In genomic region chr12:57181072-57181471, GRCh38 we compare ENCODE assay signal across 18 cellular contexts. TPM values are rescaled to one million over a fixed set of nuclear protein-coding genes. Genes with fewer than 3 reads are reported as not detected.
DNase-seq lines count a peak whose midpoint lies in the region; ATAC-seq and TF ChIP-seq lines count a peak whose summit lies in the region.
"Had no signal": no experiment of that assay in that cellular context is flagged by ENCODE, and none has a peak within 500 bp of the region (broad histone marks: within the 10 kb centered on the region; RNA-seq: fewer than 3 reads in every experiment).

No MANE protein-coding gene starts in this region.

- no peak overlapping the region for H2BK15ac ChIP-seq in H9 (ENCODE audit: low read depth, low read length)

- H3K79me2 ChIP-seq in H9 (ENCODE audit: insufficient read depth, low read length) (no peaks in the 10 kb centered on the region), osteoblast (ENCODE audit: insufficient read depth, low read length) (peaks cover 83% of the 10 kb centered on the region)

- H2BK5ac ChIP-seq in H9 (ENCODE audit: insufficient read length, low read length): no peak overlapping the region

- H3K4me3 Mint-ChIP-seq in H9: no peak overlapping the region
- H3K4me3 Mint-ChIP-seq: CD4-positive, alpha-beta T cell; IgD-negative memory B cell had no signal

- no peak overlapping the region for H4K91ac ChIP-seq in H9 (ENCODE audit: insufficient read length, low read depth, low read length)

- H2BK20ac ChIP-seq in H9 (ENCODE audit: low read depth, low read length, poor library complexity, severe bottlenecking): no peak overlapping the region

- no peaks in the 10 kb centered on the region for H3K27me3 ChIP-seq in H9 (ENCODE audit: insufficient read depth, low read length)
- no peaks in the 10 kb centered on the region for H3K27me3 ChIP-seq in esophagus squamous epithelium
- H3K27me3 ChIP-seq in osteoblast (ENCODE audit: insufficient read depth, low read length): no peaks in the 10 kb centered on the region
- no peaks in the 10 kb centered on the region for H3K27me3 ChIP-seq in vagina
- H3K27me3 ChIP-seq: BLaER1 treated with 17β-estradiol and CSF1 and Interleukin-3, amounts not matched to agents 10 nM and 100 nM had no signal

- H3K79me1 ChIP-seq in H9 (ENCODE audit: insufficient read depth, low read depth, low read length, poor library complexity, severe bottlenecking): no peaks in the 10 kb centered on the region

- no peak overlapping the region for H2AK5ac ChIP-seq in H9 (ENCODE audit: insufficient read length, low read length)

- peak overlapping the region in 2 of 3 experiments; percentile 30 to 32; a peak in 2 of 7 replicates for H3K27ac Mint-ChIP-seq in H9
- H3K27ac Mint-ChIP-seq: CD4-positive, alpha-beta T cell had no signal

- no peaks in the 10 kb centered on the region for H3K27me3 Mint-ChIP-seq in H9 (ENCODE audit: low read depth)
- H3K27me3 Mint-ChIP-seq: CD4-positive, alpha-beta T cell had no signal

- H3K9me3 ChIP-seq in H9 (ENCODE audit: control insufficient read depth, low read depth, low read length) (no peaks in the 10 kb centered on the region), esophagus squamous epithelium (no peaks in the 10 kb centered on the region), osteoblast (ENCODE audit: low read depth, low read length) (no peaks in the 10 kb centered on the region), vagina (no peaks in the 10 kb centered on the region)
- H3K9me3 ChIP-seq: BLaER1 treated with 17β-estradiol and CSF1 and Interleukin-3, amounts not matched to agents 10 nM and 100 nM; SK-N-SH had no signal

- ATAC-seq in GM21723 (IDR thresholded peaks at IDR 0.05; ENCODE audit: unreplicated experiment) (no peak), HG02840 (IDR thresholded peaks at IDR 0.05; ENCODE audit: low FRiP score, unreplicated experiment) (no peak)

- H4K20me1 ChIP-seq in H9 (ENCODE audit: control insufficient read depth, insufficient read depth, insufficient read length) (no peaks in the 10 kb centered on the region), osteoblast (ENCODE audit: insufficient read depth, low read length) (peaks cover 60% of the 10 kb centered on the region)

- no peak overlapping the region for H3K14ac ChIP-seq in H9 (ENCODE audit: insufficient read depth, low read length)

- TF ChIP-seq POLR2A in esophagus squamous epithelium (IDR thresholded peaks at IDR 0.05) (no peak), vagina (IDR thresholded peaks at IDR 0.05) (no peak)

- H3K4me2 ChIP-seq in H9 (ENCODE audit: insufficient read depth, insufficient read length, low read length) (no peak overlapping the region), osteoblast (ENCODE audit: insufficient read depth, low read length) (no peak overlapping the region)
- H3K4me2 ChIP-seq: BLaER1 treated with 17β-estradiol and CSF1 and Interleukin-3, amounts not matched to agents 10 nM and 100 nM; KMS-11; SK-N-SH had no signal

- H3K9ac ChIP-seq in H9 (ENCODE audit: extremely low read depth, insufficient read length, low read length): no peak overlapping the region
- H3K9ac ChIP-seq: KMS-11, SK-N-SH had no signal

- no peak overlapping the region for H3K56ac ChIP-seq in H9 (ENCODE audit: insufficient read length, low read depth, low read length)

- no peak overlapping the region for H2AFZ ChIP-seq in H9 (ENCODE audit: low read length)
- H2AFZ ChIP-seq in osteoblast (ENCODE audit: low read length): no peak overlapping the region

- no peak overlapping the region for H3K18ac ChIP-seq in H9 (ENCODE audit: insufficient read length, low read depth, low read length)

- H3T11ph ChIP-seq in H9 (ENCODE audit: low read length): no peak overlapping the region

- H3K4me1 ChIP-seq in H9 (ENCODE audit: insufficient read depth, low read length): no peaks in the 10 kb centered on the region
- H3K4me1 ChIP-seq in esophagus squamous epithelium: peaks cover 10 to 73% (median 25%) of the 10 kb centered on the region in 3 donors
- peaks cover 3% of the 10 kb centered on the region for H3K4me1 ChIP-seq in osteoblast (ENCODE audit: insufficient read depth, low read length)
- peaks cover 41% of the 10 kb centered on the region for H3K4me1 ChIP-seq in vagina

- TF ChIP-seq CTCF in H9 (conservative IDR thresholded peaks at IDR 0.05): no peak
- TF ChIP-seq CTCF in esophagus squamous epithelium (IDR thresholded peaks at IDR 0.05): no peak
- TF ChIP-seq CTCF in osteoblast (IDR thresholded peaks at IDR 0.05; ENCODE audit: extremely low read depth, low read depth, low read length): no peak
- TF ChIP-seq CTCF in vagina (IDR thresholded peaks at IDR 0.05): no peak

- H3K9me3 Mint-ChIP-seq in H9: no peaks in the 10 kb centered on the region
- H3K9me3 Mint-ChIP-seq: CD4-positive, alpha-beta T cell; IgD-negative memory B cell had no signal

- DNase-seq in H9 (no peak), esophagus squamous epithelium (lab: John Stamatoyannopoulos, UW) (no peak), osteoblast (ENCODE audit: insufficient read length, low spot score, missing footprints) (peak; percentile 61), vagina (ENCODE audit: extremely low spot score in 2 of 2) (no peak)
- no peak for DNase-seq in stimulated activated CD4-positive, alpha-beta T cell treated with anti-CD3 and anti-CD28 coated beads, Interleukin-4, amount 100 ng/mL, for 1 hour
- DNase-seq: CD4-positive, alpha-beta T cell; MM.1S; NCI-H2029; NCI-H446; NCI-H524 treated with DMSO at 0.1 percent for 48 hours; NCI-H774; SK-N-SH had no signal

- intact Hi-C loops in esophagus squamous epithelium (cut with DNase I): no loop called here
- intact Hi-C loops in vagina (cut with DNase I): no loop called here

- H3K4me1 Mint-ChIP-seq in H9: peaks cover 4 to 5% of the 10 kb centered on the region in 2 experiments

- no peak overlapping the region for H3K4me3 ChIP-seq in esophagus squamous epithelium
- no peak overlapping the region for H3K4me3 ChIP-seq in osteoblast (ENCODE audit: insufficient read depth, low read length)
- no peak overlapping the region for H3K4me3 ChIP-seq in vagina
- H3K4me3 ChIP-seq: BLaER1 treated with 17β-estradiol and CSF1 and Interleukin-3, amounts not matched to agents 10 nM and 100 nM had no signal

- H3K36me3 ChIP-seq in esophagus squamous epithelium (peaks cover 49 to 92% (median 65%) of the 10 kb centered on the region in 3 donors), osteoblast (ENCODE audit: insufficient read depth, low read length) (peaks cover 94% of the 10 kb centered on the region), vagina (peaks cover 0 to 77% of the 10 kb centered on the region in 2 donors)

- H3K23me2 ChIP-seq in H9 (ENCODE audit: insufficient read length, low read depth, low read length, poor library complexity, severe bottlenecking): no peaks in the 10 kb centered on the region

- no peak overlapping the region for H4K5ac ChIP-seq in H9 (ENCODE audit: insufficient read length, low read depth, low read length)

- H3K27ac ChIP-seq in H9 (ENCODE audit: insufficient read length, low read depth, low read length): no peak overlapping the region
- H3K27ac ChIP-seq in esophagus squamous epithelium: peak overlapping the region; percentile 40 to 87 (median 66)
- no peak overlapping the region for H3K27ac ChIP-seq in osteoblast (ENCODE audit: low read depth, low read length)
- peak overlapping the region; percentile 27 for H3K27ac ChIP-seq in vagina
- H3K27ac ChIP-seq: BLaER1 treated with 17β-estradiol and CSF1 and Interleukin-3, amounts not matched to agents 10 nM and 100 nM; HL-60; KMS-11 had no signal

- peaks cover 51 to 92% (median 91%) of the 10 kb centered on the region in 3 experiments; a peak in 6 of 7 replicates for H3K36me3 Mint-ChIP-seq in H9 (ENCODE audit: insufficient read depth in 1 of 3, low read depth in 3 of 3)

- whole genome bisulfite sequencing in H9 (ENCODE audit: extremely low coverage, insufficient read length, low lambda C conversion rate): no CpG with 5 or more reads among the region's 9 CpGs
- WGBS in esophagus squamous epithelium, 2 donors: 68 to 80% methylated on average over 7 to 9 of the region's 9 CpGs

- no peak overlapping the region for H4K8ac ChIP-seq in H9 (replicated peaks; ENCODE audit: insufficient read length, low read depth, low read length)

- H2BK120ac ChIP-seq in H9 (ENCODE audit: low read depth, low read length, poor library complexity, severe bottlenecking): no peak overlapping the region

- no peak overlapping the region for H2BK12ac ChIP-seq in H9 (ENCODE audit: insufficient read length, low read depth, low read length)

- H3K4ac ChIP-seq in H9 (ENCODE audit: low read depth, low read length): no peak overlapping the region

- H3K23ac ChIP-seq in H9 (ENCODE audit: insufficient read length, low read depth, low read length): no peak overlapping the region

RNA-seq across cellular contexts. Expression of gene LRP1-AS, which starts 33.7 kb away (rescaled TPM):
- total RNA-seq in H9 (2021): not detected in 2 replicates
- not detected for total RNA-seq in esophagus squamous epithelium
- not detected in 2 replicates for total RNA-seq in osteoblast
- total RNA-seq in vagina: not detected
- total RNA-seq: CD4-positive, alpha-beta T cell had no signal

RNA-seq across cellular contexts. Expression of gene NXPH4, which starts 35.5 kb away (rescaled TPM):
- total RNA-seq in H9 (2021) (2.1 and 2.8 TPM in 2 replicates), esophagus squamous epithelium (1 to 10 TPM in 2 of 4 donors, under 1 TPM in 2; 0.21 to 5.0 (median 2.5) TPM), osteoblast (0.88 and 1.1 TPM in 2 replicates), vagina (3.2 TPM)
- total RNA-seq: CD4-positive, alpha-beta T cell had no signal

RNA-seq across cellular contexts. Expression of gene SHMT2, which starts 48.4 kb away (rescaled TPM):
- total RNA-seq in H9 (2021): 257 and 260 TPM in 2 replicates
- total RNA-seq in esophagus squamous epithelium: 100 to 1,000 TPM in 1 of 4 donors, 10 to 100 TPM in 3; 56.1 to 104 (median 76.6) TPM
- 384 and 408 TPM in 2 replicates for total RNA-seq in osteoblast
- 54.0 TPM for total RNA-seq in vagina

RNA-seq across cellular contexts. Expression of gene LRP1, which starts 52.8 kb away (rescaled TPM):
- total RNA-seq in H9 (2021) (98.4 and 115 TPM in 2 replicates), esophagus squamous epithelium (100 to 1,000 TPM in 1 of 4 donors, 10 to 100 TPM in 3; 60.8 to 147 (median 81.9) TPM), osteoblast (744 and 789 TPM in 2 replicates), vagina (477 TPM)

Comparison
In these comparisons a context has a peak if more than half of its experiments do, and no peak if none do; other contexts are left out.
1. H3K27ac ChIP-seq: peak in esophagus squamous epithelium (4 of 4) and vagina (single experiment); none in H9 (single experiment) and osteoblast (single experiment).